ENCODE assay signal across 8 cellular contexts in the genomic region with DNA sequence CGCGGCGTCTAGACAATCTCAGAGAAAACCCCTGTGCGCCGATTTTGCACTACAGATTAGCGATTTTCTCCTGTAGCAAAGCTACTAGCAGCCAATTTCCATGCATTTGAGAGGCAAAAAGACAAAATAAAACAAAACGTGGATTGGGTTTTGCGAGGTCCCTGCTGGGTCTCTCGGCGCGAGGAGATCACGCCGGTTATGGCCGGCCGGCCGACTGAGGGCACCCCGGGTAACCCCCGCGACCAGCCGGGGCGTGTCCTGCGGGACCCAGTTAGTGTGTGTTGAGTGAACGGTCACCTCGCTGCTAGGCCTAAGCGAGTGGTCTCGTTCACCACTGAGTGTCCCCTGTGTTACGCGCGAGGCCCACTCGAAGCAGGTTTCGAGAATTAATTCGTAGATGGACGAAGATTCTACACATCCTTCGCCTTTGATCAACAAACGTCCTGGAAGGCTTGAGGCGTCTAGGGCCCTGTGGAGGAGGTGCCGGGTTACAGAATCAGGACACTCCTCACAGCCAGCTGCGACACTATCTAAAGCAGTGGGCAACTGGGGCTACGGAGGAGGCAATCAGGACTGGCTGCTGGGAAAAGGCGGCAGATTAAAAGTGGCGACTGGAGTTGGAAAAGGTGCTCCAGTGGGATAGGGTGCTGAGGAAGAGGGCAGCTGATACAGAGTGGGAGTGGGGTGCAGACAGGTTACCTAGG. TPM values are rescaled to one million over a fixed set of nuclear protein-coding genes. Genes with fewer than 3 reads are reported as not detected.
DNase-seq lines count a peak whose midpoint lies in the region; ATAC-seq, FAIRE-seq and TF ChIP-seq lines count a peak whose summit lies in the region.

No MANE protein-coding gene starts in this region.

- no peak for ATAC-seq in GM18873 (IDR thresholded peaks at IDR 0.05; ENCODE audit: low FRiP score, unreplicated experiment)

- POLR2A ChIA-PET in CD4-positive, alpha-beta memory T cell (lab: Charles Lee; ENCODE audit: partially characterized antibody) = interaction anchor here (0.9 to 4.8 kb wide), 17 partner anchors 10 to 899 kb away, joined by 3 to 22 read pairs (median 6); partner anchors contain the start of genes C5orf15, C5orf24, PCBD2 and PPP2CA

- H3K4me3 Mint-ChIP-seq in CD4-positive, alpha-beta memory T cell = peak overlapping the region; percentile 84 to 94 (median 89)

- intact Hi-C loops in CD4-positive, alpha-beta memory T cell (cut with micrococcal nuclease) = loop anchor here (1.0 to 10.0 kb wide), 4 partner anchors 37 to 899 kb away; partner anchors contain the start of genes C5orf15, CAMLG, PCBD2 and SAR1B

- no peak for FAIRE-seq in small intestine (lab: Jason Lieb, UNC)

- peaks cover 4% of the 10 kb centered on the region for H3K36me3 ChIP-seq in CD4-positive, alpha-beta memory T cell (ENCODE audit: insufficient read depth, low read length)
- H3K36me3 ChIP-seq in adipocyte (ENCODE audit: control insufficient read depth, insufficient read depth, low read length, severe bottlenecking) = peaks cover 15% of the 10 kb centered on the region
- peaks cover 4% of the 10 kb centered on the region for H3K36me3 ChIP-seq in iPS-15b (ENCODE audit: control insufficient read depth, insufficient read depth, low read length)
- H3K36me3 ChIP-seq in small intestine (ENCODE audit: control insufficient read depth in 2 of 2, insufficient read depth in 2 of 2, low read length in 2 of 2) = no peaks in the 10 kb centered on the region

- no peaks in the 10 kb centered on the region for H3K9me3 Mint-ChIP-seq in CD4-positive, alpha-beta memory T cell

- H3K4me1 Mint-ChIP-seq in CD4-positive, alpha-beta memory T cell = peaks cover 25 to 42% (median 32%) of the 10 kb centered on the region in 4 donors

- CTCF ChIA-PET in CD4-positive, alpha-beta memory T cell (lab: Charles Lee; ENCODE audit: partially characterized antibody) = interaction anchor here (1.1 to 2.9 kb wide), 4 partner anchors 9 to 34 kb away, joined by 5 to 11 read pairs (median 7); no protein-coding TSS in a partner anchor

- peak overlapping the region; percentile 96 for H3K27ac ChIP-seq in CD4-positive, alpha-beta memory T cell (ENCODE audit: low read depth, low read length)
- peak overlapping the region; percentile 97 to 99 for H3K27ac ChIP-seq in small intestine (ENCODE audit: low read depth in 1 of 2, low read length in 1 of 2)

- H3K27me3 Mint-ChIP-seq in CD4-positive, alpha-beta memory T cell = no peaks in the 10 kb centered on the region

- H3K36me3 Mint-ChIP-seq in CD4-positive, alpha-beta memory T cell = peaks cover 0 to 19% of the 10 kb centered on the region in 2 donors

- DNase-seq in CD4-positive, alpha-beta memory T cell = peak in 1 of 5 donors; percentile 49
- no peak for DNase-seq in HFF-Myc (ENCODE audit: extremely low read depth, low read depth)
- DNase-seq in adipocyte (ENCODE audit: low read depth) = no peak
- DNase-seq in small intestine = peak; percentile 55
- DNase-seq in stimulated activated naive CD4-positive, alpha-beta T cell (lab: John Stamatoyannopoulos, UW) = no peak
- no peak for DNase-seq in SIG-M5 treated with dmso at 0.1 percent for 504 hours (lab: John Stamatoyannopoulos, UW; ENCODE audit: unreplicated experiment)

- H3K4me3 ChIP-seq in CD4-positive, alpha-beta memory T cell (ENCODE audit: low read length in 2 of 2) = peak overlapping the region; percentile 57 to 81
- H3K4me3 ChIP-seq in HFF-Myc (replicated peaks; ENCODE audit: low read depth, low read length) (peak overlapping the region; percentile 56), adipocyte (ENCODE audit: low read length) (peak overlapping the region; percentile 88), iPS-15b (ENCODE audit: low read depth, low read length) (peak overlapping the region; percentile 74), small intestine (ENCODE audit: low read depth in 1 of 2, low read length in 2 of 2) (peak overlapping the region; percentile 87 to 95)

- peaks cover 41% of the 10 kb centered on the region for H3K4me1 ChIP-seq in CD4-positive, alpha-beta memory T cell (ENCODE audit: insufficient read depth, low read length)
- peaks cover 33% of the 10 kb centered on the region for H3K4me1 ChIP-seq in adipocyte (ENCODE audit: control insufficient read depth, insufficient read depth, low read length)
- peaks cover 7% of the 10 kb centered on the region for H3K4me1 ChIP-seq in iPS-15b (ENCODE audit: control insufficient read depth, insufficient read depth, low read length)
- H3K4me1 ChIP-seq in small intestine (ENCODE audit: control insufficient read depth in 2 of 2, insufficient read depth in 1 of 2, low read depth in 1 of 2, low read length in 1 of 2) = peaks cover 5 to 16% of the 10 kb centered on the region in 2 donors

- no peaks in the 10 kb centered on the region for H3K27me3 ChIP-seq in CD4-positive, alpha-beta memory T cell (ENCODE audit: insufficient read depth, low read length)
- no peaks in the 10 kb centered on the region for H3K27me3 ChIP-seq in adipocyte (replicated peaks; ENCODE audit: control insufficient read depth, insufficient read depth, low read length)
- no peaks in the 10 kb centered on the region for H3K27me3 ChIP-seq in iPS-15b (ENCODE audit: control insufficient read depth, insufficient read depth, low read length)
- H3K27me3 ChIP-seq in small intestine (ENCODE audit: control insufficient read depth in 2 of 2, insufficient read depth in 2 of 2, low read length in 2 of 2) = no peaks in the 10 kb centered on the region

- peak overlapping the region; percentile 92 for H3K9ac ChIP-seq in adipocyte (ENCODE audit: low read length)
- peak overlapping the region; percentile 70 for H3K9ac ChIP-seq in iPS-15b (ENCODE audit: low read depth, low read length)

- WGBS in small intestine, 3 donors = 6 to 14% (median 10%) methylated on average over 41 of the region's 41 CpGs

- no peak for TF ChIP-seq CTCF in HFF-Myc (IDR thresholded peaks at IDR 0.05; ENCODE audit: low read depth, low read length, missing control alignments)

- no peaks in the 10 kb centered on the region for H3K9me3 ChIP-seq in CD4-positive, alpha-beta memory T cell (ENCODE audit: control insufficient read depth in 1 of 2, low read length in 2 of 2)
- H3K9me3 ChIP-seq in adipocyte (ENCODE audit: control insufficient read depth, low read length) (no peaks in the 10 kb centered on the region), iPS-15b (ENCODE audit: control insufficient read depth, insufficient read depth, low read length) (no peaks in the 10 kb centered on the region), small intestine (ENCODE audit: control insufficient read depth, low read depth) (no peaks in the 10 kb centered on the region)

- peak overlapping the region; percentile 94 to 99 (median 97) for H3K27ac Mint-ChIP-seq in CD4-positive, alpha-beta memory T cell

RNA-seq across cellular contexts. Expression of gene VDAC1, which starts 0.8 kb away (rescaled TPM):
- 10 to 100 TPM; 45.1 to 46.4 TPM for total RNA-seq in CD4-positive, alpha-beta memory T cell
- 100 to 1,000 TPM; 100 to 103 TPM for polyA plus RNA-seq in CD4-positive, alpha-beta memory T cell
- polyA plus RNA-seq in small intestine = 100 to 1,000 TPM; 252 to 412 (median 309) TPM

RNA-seq across cellular contexts. Expression of gene C5orf15, which starts 37.1 kb away (rescaled TPM):
- 10 to 100 TPM; 13.3 to 16.0 TPM for total RNA-seq in CD4-positive, alpha-beta memory T cell
- 10 to 100 TPM; 28.5 to 28.8 TPM for polyA plus RNA-seq in CD4-positive, alpha-beta memory T cell
- polyA plus RNA-seq in small intestine = 10 to 100 TPM; 17.3 to 39.2 (median 20.1) TPM
